Comparison of ENCODE assay signal across 1 cellular context in the genomic region with DNA sequence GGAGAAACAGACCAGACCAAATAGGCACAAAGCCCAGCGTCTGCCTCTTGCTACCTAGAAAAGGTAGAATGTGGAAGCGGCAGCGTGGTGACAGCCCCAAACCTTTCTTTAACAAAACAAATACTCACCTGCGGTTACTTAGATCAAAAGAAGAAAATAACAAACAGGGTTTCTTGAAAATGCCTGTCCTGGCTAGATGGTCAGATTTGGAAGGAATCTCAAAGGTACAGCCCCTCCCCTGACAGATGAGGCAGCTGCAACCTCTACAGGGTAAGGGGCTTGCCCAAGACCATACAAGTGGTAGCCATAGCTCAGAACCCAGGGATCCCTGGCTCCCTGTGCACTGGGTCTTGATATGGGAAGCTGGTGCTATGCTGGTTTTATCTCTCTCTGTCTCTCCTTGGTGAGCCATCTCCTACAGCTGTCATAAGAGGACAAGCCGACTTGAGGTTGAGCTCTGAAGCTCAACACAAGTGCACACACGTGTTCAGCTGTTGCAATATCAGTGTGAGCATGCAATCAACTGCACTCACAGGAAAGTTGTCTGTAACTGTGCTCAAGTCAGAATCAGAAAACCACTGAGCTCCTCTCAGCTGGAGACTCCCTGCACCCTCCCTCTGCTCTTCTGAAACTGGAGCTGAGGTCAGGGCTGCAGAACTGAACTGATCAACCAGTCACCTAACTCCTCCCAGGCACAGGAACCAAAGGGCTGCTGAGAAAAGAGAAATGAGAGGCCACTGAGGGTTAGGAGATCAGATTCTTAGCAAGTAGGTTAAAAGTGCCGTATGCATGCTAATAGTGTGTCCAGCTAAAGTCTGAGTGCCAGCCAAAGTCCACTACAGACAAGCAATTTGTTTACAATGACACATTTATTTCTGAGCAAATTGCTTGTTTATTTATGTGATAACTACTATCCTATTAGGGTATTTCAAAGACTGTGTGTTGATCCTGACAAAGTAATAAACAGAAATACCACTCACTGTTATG.
TF ChIP-seq lines count a peak whose summit lies in the region.

No MANE protein-coding gene starts in this region.

TF ChIP-seq in HepG2, 621 proteins besides CTCF, POLR2A, EP300 and RAD21 (continues in another document):
- peak; percentile 53 for TF ChIP-seq TEAD3 (CRISPR knock-in tag; optimal IDR thresholded peaks at IDR 0.05; ENCODE audit: borderline replicate concordance)
- peak; percentile 42; the same call in 1 of the 2 replicates for TF ChIP-seq ERF (CRISPR knock-in tag; IDR thresholded peaks at IDR 0.05)
- 0 out of 2 replicates have a peak, but pooled peaks have one; percentile 44 for TF ChIP-seq SMARCC2 (IDR thresholded peaks at IDR 0.05)
- peak; percentile 16; the same call in 1 of the 2 replicates for TF ChIP-seq ZNF292 (CRISPR knock-in tag; IDR thresholded peaks at IDR 0.05; ENCODE audit: borderline replicate concordance, low read depth)
- 0 out of 2 replicates have a peak, but pooled peaks have one; percentile 44 for TF ChIP-seq ISL2 (CRISPR knock-in tag; IDR thresholded peaks at IDR 0.05)
- no peak for TF ChIP-seq ZBTB1 (CRISPR knock-in tag; IDR thresholded peaks at IDR 0.05; ENCODE audit: borderline replicate concordance)
- TF ChIP-seq, protein P1, sequence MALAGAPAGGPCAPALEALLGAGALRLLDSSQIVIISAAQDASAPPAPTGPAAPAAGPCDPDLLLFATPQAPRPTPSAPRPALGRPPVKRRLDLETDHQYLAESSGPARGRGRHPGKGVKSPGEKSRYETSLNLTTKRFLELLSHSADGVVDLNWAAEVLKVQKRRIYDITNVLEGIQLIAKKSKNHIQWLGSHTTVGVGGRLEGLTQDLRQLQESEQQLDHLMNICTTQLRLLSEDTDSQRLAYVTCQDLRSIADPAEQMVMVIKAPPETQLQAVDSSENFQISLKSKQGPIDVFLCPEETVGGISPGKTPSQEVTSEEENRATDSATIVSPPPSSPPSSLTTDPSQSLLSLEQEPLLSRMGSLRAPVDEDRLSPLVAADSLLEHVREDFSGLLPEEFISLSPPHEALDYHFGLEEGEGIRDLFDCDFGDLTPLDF (CRISPR knock-in tag; IDR thresholded peaks at IDR 0.05) = no peak
- no peak for TF ChIP-seq CBX2 (IDR thresholded peaks at IDR 0.05; ENCODE audit: low read depth, low read length)
- TF ChIP-seq CBX2 (CRISPR knock-in tag; IDR thresholded peaks at IDR 0.05; ENCODE audit: low read depth) = no peak
- TF ChIP-seq HNRNPUL1 (IDR thresholded peaks at IDR 0.05; ENCODE audit: low read depth, low read length) = no peak
- no peak for TF ChIP-seq PCBP2 (optimal IDR thresholded peaks at IDR 0.05; ENCODE audit: low read depth, low read length, poor library complexity, severe bottlenecking)
- TF ChIP-seq ZNF331 (CRISPR knock-in tag; IDR thresholded peaks at IDR 0.05) = peak; percentile 55; the same call in 1 of the 2 replicates
- peak; percentile 79 for TF ChIP-seq ZNF3 (CRISPR knock-in tag; IDR thresholded peaks at IDR 0.05)
- TF ChIP-seq, protein P2, sequence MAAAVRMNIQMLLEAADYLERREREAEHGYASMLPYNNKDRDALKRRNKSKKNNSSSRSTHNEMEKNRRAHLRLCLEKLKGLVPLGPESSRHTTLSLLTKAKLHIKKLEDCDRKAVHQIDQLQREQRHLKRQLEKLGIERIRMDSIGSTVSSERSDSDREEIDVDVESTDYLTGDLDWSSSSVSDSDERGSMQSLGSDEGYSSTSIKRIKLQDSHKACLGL (CRISPR knock-in tag; IDR thresholded peaks at IDR 0.05) = no peak
- TF ChIP-seq, protein P3, sequence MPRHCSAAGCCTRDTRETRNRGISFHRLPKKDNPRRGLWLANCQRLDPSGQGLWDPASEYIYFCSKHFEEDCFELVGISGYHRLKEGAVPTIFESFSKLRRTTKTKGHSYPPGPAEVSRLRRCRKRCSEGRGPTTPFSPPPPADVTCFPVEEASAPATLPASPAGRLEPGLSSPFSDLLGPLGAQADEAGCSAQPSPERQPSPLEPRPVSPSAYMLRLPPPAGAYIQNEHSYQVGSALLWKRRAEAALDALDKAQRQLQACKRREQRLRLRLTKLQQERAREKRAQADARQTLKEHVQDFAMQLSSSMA (CRISPR knock-in tag; IDR thresholded peaks at IDR 0.05) = no peak
- TF ChIP-seq KLF16 (CRISPR knock-in tag; IDR thresholded peaks at IDR 0.05) = 0 out of 4 replicates have a peak, but pooled peaks of 1 of the 2 experiments have one; percentile 18
- TF ChIP-seq, protein P4, sequence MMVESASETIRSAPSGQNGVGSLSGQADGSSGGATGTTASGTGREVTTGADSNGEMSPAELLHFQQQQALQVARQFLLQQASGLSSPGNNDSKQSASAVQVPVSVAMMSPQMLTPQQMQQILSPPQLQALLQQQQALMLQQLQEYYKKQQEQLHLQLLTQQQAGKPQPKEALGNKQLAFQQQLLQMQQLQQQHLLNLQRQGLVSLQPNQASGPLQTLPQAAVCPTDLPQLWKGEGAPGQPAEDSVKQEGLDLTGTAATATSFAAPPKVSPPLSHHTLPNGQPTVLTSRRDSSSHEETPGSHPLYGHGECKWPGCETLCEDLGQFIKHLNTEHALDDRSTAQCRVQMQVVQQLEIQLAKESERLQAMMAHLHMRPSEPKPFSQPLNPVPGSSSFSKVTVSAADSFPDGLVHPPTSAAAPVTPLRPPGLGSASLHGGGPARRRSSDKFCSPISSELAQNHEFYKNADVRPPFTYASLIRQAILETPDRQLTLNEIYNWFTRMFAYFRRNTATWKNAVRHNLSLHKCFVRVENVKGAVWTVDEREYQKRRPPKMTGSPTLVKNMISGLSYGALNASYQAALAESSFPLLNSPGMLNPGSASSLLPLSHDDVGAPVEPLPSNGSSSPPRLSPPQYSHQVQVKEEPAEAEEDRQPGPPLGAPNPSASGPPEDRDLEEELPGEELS (CRISPR knock-in tag; IDR thresholded peaks at IDR 0.05) = peak; percentile 82
- TF ChIP-seq SRF (IDR thresholded peaks at IDR 0.05; ENCODE audit: low read depth, low read length) = no peak
- TF ChIP-seq REPIN1 (CRISPR knock-in tag; IDR thresholded peaks at IDR 0.05; ENCODE audit: borderline replicate concordance, low read depth) = no peak
- no peak for TF ChIP-seq BORCS8-MEF2B (CRISPR knock-in tag; IDR thresholded peaks at IDR 0.05)
- TF ChIP-seq ZEB1 (IDR thresholded peaks at IDR 0.05; ENCODE audit: insufficient replicate concordance, low read depth) = no peak
- peak; percentile 49; the same call in 1 of the 2 replicates for TF ChIP-seq ZNF501 (CRISPR knock-in tag; IDR thresholded peaks at IDR 0.05)
- TF ChIP-seq MIER2 (CRISPR knock-in tag; IDR thresholded peaks at IDR 0.05) = no peak
- TF ChIP-seq, protein P5, sequence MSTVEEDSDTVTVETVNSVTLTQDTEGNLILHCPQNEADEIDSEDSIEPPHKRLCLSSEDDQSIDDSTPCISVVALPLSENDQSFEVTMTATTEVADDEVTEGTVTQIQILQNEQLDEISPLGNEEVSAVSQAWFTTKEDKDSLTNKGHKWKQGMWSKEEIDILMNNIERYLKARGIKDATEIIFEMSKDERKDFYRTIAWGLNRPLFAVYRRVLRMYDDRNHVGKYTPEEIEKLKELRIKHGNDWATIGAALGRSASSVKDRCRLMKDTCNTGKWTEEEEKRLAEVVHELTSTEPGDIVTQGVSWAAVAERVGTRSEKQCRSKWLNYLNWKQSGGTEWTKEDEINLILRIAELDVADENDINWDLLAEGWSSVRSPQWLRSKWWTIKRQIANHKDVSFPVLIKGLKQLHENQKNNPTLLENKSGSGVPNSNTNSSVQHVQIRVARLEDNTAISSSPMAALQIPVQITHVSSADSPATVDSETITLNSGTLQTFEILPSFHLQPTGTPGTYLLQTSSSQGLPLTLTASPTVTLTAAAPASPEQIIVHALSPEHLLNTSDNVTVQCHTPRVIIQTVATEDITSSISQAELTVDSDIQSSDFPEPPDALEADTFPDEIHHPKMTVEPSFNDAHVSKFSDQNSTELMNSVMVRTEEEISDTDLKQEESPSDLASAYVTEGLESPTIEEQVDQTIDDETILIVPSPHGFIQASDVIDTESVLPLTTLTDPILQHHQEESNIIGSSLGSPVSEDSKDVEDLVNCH (CRISPR knock-in tag; IDR thresholded peaks at IDR 0.05) = no peak
- peak; percentile 46; the same call in 1 of the 2 replicates for TF ChIP-seq YEATS4 (CRISPR knock-in tag; IDR thresholded peaks at IDR 0.05; ENCODE audit: borderline replicate concordance)
- TF ChIP-seq EZH2 (conservative IDR thresholded peaks at IDR 0.05; ENCODE audit: low read depth, low read length) = no peak
- TF ChIP-seq PHB2 (IDR thresholded peaks at IDR 0.05; ENCODE audit: partially characterized antibody) = no peak
- TF ChIP-seq, protein P6, sequence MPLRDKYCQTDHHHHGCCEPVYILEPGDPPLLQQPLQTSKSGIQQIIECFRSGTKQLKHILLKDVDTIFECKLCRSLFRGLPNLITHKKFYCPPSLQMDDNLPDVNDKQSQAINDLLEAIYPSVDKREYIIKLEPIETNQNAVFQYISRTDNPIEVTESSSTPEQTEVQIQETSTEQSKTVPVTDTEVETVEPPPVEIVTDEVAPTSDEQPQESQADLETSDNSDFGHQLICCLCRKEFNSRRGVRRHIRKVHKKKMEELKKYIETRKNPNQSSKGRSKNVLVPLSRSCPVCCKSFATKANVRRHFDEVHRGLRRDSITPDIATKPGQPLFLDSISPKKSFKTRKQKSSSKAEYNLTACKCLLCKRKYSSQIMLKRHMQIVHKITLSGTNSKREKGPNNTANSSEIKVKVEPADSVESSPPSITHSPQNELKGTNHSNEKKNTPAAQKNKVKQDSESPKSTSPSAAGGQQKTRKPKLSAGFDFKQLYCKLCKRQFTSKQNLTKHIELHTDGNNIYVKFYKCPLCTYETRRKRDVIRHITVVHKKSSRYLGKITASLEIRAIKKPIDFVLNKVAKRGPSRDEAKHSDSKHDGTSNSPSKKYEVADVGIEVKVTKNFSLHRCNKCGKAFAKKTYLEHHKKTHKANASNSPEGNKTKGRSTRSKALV (CRISPR knock-in tag; IDR thresholded peaks at IDR 0.05) = 0 out of 2 replicates have a peak, but pooled peaks have one; percentile 41
- TF ChIP-seq ZNF124 (CRISPR knock-in tag; IDR thresholded peaks at IDR 0.05) = no peak
- TF ChIP-seq FOXA3 (CRISPR knock-in tag; IDR thresholded peaks at IDR 0.05) = no peak
- TF ChIP-seq, protein P7, sequence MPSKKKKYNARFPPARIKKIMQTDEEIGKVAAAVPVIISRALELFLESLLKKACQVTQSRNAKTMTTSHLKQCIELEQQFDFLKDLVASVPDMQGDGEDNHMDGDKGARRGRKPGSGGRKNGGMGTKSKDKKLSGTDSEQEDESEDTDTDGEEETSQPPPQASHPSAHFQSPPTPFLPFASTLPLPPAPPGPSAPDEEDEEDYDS (CRISPR knock-in tag; IDR thresholded peaks at IDR 0.05) = peak; percentile 19; the same call in 1 of the 2 replicates
- TF ChIP-seq ZC3H4 (CRISPR knock-in tag; IDR thresholded peaks at IDR 0.05; ENCODE audit: borderline replicate concordance) = no peak
- TF ChIP-seq NFKB2 (CRISPR knock-in tag; IDR thresholded peaks at IDR 0.05; ENCODE audit: borderline replicate concordance) = no peak
- TF ChIP-seq, protein P8, sequence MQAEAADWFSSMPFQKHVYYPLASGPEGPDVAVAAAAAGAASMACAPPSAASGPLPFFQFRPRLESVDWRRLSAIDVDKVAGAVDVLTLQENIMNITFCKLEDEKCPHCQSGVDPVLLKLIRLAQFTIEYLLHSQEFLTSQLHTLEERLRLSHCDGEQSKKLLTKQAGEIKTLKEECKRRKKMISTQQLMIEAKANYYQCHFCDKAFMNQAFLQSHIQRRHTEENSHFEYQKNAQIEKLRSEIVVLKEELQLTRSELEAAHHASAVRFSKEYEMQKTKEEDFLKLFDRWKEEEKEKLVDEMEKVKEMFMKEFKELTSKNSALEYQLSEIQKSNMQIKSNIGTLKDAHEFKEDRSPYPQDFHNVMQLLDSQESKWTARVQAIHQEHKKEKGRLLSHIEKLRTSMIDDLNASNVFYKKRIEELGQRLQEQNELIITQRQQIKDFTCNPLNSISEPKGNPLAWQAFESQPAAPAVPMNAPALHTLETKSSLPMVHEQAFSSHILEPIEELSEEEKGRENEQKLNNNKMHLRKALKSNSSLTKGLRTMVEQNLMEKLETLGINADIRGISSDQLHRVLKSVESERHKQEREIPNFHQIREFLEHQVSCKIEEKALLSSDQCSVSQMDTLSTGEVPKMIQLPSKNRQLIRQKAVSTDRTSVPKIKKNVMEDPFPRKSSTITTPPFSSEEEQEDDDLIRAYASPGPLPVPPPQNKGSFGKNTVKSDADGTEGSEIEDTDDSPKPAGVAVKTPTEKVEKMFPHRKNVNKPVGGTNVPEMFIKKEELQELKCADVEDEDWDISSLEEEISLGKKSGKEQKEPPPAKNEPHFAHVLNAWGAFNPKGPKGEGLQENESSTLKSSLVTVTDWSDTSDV (CRISPR knock-in tag; IDR thresholded peaks at IDR 0.05) = no peak
- TF ChIP-seq ETV5 (CRISPR knock-in tag; IDR thresholded peaks at IDR 0.05; ENCODE audit: borderline replicate concordance) = peak; percentile 28; the same call in 1 of the 2 replicates
- no peak for TF ChIP-seq ZNF282 (IDR thresholded peaks at IDR 0.05; ENCODE audit: partially characterized antibody)
- no peak for TF ChIP-seq MYNN (CRISPR knock-in tag; IDR thresholded peaks at IDR 0.05; ENCODE audit: low read depth)
- TF ChIP-seq, protein P9, sequence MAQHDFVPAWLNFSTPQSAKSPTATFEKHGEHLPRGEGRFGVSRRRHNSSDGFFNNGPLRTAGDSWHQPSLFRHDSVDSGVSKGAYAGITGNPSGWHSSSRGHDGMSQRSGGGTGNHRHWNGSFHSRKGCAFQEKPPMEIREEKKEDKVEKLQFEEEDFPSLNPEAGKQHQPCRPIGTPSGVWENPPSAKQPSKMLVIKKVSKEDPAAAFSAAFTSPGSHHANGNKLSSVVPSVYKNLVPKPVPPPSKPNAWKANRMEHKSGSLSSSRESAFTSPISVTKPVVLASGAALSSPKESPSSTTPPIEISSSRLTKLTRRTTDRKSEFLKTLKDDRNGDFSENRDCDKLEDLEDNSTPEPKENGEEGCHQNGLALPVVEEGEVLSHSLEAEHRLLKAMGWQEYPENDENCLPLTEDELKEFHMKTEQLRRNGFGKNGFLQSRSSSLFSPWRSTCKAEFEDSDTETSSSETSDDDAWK (CRISPR knock-in tag; IDR thresholded peaks at IDR 0.05) = no peak
- no peak for TF ChIP-seq ZBTB20 (CRISPR knock-in tag; IDR thresholded peaks at IDR 0.05; ENCODE audit: borderline replicate concordance, low read depth)
- peak; percentile 44; the same call in 1 of the 2 replicates for TF ChIP-seq TARDBP (CRISPR knock-in tag; IDR thresholded peaks at IDR 0.05)
- TF ChIP-seq MXI1 (IDR thresholded peaks at IDR 0.05; ENCODE audit: borderline replicate concordance, low read depth, low read length) = peak; percentile 60; the same call in 1 of the 3 replicates
- TF ChIP-seq YY1 (IDR thresholded peaks at IDR 0.05; ENCODE audit: insufficient read depth, insufficient replicate concordance, low read depth, low read length) = no peak
- no peak for TF ChIP-seq ZNF253 (CRISPR knock-in tag; IDR thresholded peaks at IDR 0.05; ENCODE audit: borderline replicate concordance)
- TF ChIP-seq NFE2L1 (CRISPR knock-in tag; IDR thresholded peaks at IDR 0.05; ENCODE audit: borderline replicate concordance) = no peak
- no peak for TF ChIP-seq KLF13 (CRISPR knock-in tag; IDR thresholded peaks at IDR 0.05)
